1 cellular context compared by ENCODE assay signal in the genomic region with DNA sequence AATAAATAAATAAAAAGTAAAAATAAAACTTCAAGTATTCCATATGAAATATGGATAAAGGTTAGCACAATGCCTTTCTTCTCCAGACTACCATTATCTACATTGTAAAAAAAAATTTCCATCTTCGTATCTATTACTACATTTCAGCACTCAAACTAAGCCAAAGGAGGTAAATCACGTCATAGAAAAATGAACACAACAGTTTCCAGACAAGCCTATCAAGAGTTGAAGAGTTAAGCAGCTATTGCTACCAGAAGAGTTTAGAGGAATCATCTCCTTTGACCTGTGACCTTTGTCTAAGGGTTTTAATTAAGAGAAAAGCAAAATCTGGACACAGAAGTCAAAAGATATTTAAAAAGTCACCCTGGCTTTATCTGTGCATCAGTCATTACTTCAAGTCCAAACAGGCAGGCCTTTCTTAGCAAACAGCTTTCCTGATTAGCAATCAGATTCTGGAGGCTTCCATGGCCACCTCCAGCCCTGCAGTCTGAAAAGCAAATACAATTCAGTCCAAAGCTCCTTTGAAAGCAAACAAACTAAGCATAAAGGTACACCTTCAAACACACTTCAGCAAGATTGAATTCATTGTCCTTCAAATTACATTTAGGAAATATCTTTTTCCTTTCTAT.
TF ChIP-seq lines count a peak whose summit lies in the region.

No MANE protein-coding gene starts in this region.

TF ChIP-seq in liver, 16 proteins besides CTCF, POLR2A, EP300 and RAD21 (continued from another document):
- peak; percentile 78 for TF ChIP-seq SP1 (IDR thresholded peaks at IDR 0.05)
- TF ChIP-seq, protein P1, sequence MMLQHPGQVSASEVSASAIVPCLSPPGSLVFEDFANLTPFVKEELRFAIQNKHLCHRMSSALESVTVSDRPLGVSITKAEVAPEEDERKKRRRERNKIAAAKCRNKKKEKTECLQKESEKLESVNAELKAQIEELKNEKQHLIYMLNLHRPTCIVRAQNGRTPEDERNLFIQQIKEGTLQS (IDR thresholded peaks at IDR 0.05): no peak
- TF ChIP-seq, protein P2, sequence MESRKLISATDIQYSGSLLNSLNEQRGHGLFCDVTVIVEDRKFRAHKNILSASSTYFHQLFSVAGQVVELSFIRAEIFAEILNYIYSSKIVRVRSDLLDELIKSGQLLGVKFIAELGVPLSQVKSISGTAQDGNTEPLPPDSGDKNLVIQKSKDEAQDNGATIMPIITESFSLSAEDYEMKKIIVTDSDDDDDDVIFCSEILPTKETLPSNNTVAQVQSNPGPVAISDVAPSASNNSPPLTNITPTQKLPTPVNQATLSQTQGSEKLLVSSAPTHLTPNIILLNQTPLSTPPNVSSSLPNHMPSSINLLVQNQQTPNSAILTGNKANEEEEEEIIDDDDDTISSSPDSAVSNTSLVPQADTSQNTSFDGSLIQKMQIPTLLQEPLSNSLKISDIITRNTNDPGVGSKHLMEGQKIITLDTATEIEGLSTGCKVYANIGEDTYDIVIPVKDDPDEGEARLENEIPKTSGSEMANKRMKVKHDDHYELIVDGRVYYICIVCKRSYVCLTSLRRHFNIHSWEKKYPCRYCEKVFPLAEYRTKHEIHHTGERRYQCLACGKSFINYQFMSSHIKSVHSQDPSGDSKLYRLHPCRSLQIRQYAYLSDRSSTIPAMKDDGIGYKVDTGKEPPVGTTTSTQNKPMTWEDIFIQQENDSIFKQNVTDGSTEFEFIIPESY (IDR thresholded peaks at IDR 0.05): peak; percentile 53
